Comparison of ENCODE assay signal across 1 cellular context in the genomic region with DNA sequence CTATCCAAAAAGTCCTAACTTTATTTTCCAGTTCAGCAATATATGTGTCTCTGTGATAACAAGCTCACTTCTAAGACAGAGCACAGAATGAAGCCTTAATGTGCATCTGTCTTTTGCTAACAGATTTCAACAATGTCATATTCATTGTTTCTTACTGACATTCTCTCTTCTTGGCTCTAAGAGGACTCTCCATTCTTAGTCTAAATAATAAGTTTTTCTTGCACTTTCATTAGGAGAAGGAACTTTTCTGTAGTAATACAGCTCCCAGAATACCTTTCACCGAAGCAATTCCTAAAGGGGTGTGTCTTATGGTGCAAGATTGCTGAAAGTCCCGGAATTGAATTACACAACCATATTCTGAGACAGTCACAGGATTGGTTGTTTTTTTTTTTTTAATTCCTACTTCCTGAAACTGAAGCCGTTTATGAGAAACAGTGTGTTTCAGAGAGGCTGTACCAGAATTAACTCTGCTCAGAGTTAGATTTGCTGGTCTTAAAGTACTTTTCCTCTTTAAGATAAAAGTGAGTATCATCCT.
TF ChIP-seq lines count a peak whose summit lies in the region.

Gene ALPK1, plus strand, starts transcription at position 421 of the 535 bp plus-strand sequence.

TF ChIP-seq in GM12878, 131 proteins besides CTCF, POLR2A, EP300 and RAD21 (continued from another document):
- TF ChIP-seq ATF2 (IDR thresholded peaks at IDR 0.05; ENCODE audit: low read length) (peak; percentile 41; the same call in 1 of the 2 replicates), IKZF2 (IDR thresholded peaks at IDR 0.05) (peak in 1 of 2 experiments; percentile 23; a peak in 1 of 4 replicates), MEF2A (IDR thresholded peaks at IDR 0.05; ENCODE audit: insufficient read depth, low read depth, low read length) (0 out of 2 replicates have a peak, but pooled peaks have one; percentile 18), HCFC1 (IDR thresholded peaks at IDR 0.05; ENCODE audit: low read length) (no peak), CREB1 (IDR thresholded peaks at IDR 0.05; ENCODE audit: low read depth) (0 out of 2 replicates have a peak, but pooled peaks have one; percentile 33), NFIC (IDR thresholded peaks at IDR 0.05; ENCODE audit: low read depth, low read length) (peak; percentile 56; the same call in 1 of the 2 replicates), ZNF687 (IDR thresholded peaks at IDR 0.05) (0 out of 2 replicates have a peak, but pooled peaks have one; percentile 28), ZSCAN29 (IDR thresholded peaks at IDR 0.05) (no peak), EED (IDR thresholded peaks at IDR 0.05; ENCODE audit: low read depth) (0 out of 2 replicates have a peak, but pooled peaks have one; percentile 25), KAT2A (conservative IDR thresholded peaks at IDR 0.05; ENCODE audit: control insufficient read depth, low read depth, low read length) (no peak), ZNF217 (IDR thresholded peaks at IDR 0.05) (no peak), STAT3 (IDR thresholded peaks at IDR 0.05; ENCODE audit: low read depth, low read length) (no peak), RUNX3 (IDR thresholded peaks at IDR 0.05; ENCODE audit: low read length) (no peak), ZNF622 (IDR thresholded peaks at IDR 0.05) (no peak), CREM (IDR thresholded peaks at IDR 0.05; ENCODE audit: low read depth) (no peak), NFYA (IDR thresholded peaks at IDR 0.05; ENCODE audit: borderline replicate concordance, low read depth, low read length) (no peak), TARDBP (IDR thresholded peaks at IDR 0.05; ENCODE audit: borderline replicate concordance) (no peak), SMAD5 (IDR thresholded peaks at IDR 0.05; ENCODE audit: low read depth) (no peak), IKZF1 (conservative IDR thresholded peaks at IDR 0.05) (peak; percentile 37; the same call in 1 of the 2 replicates), RBBP5 (conservative IDR thresholded peaks at IDR 0.05) (no peak), SMAD1 (IDR thresholded peaks at IDR 0.05; ENCODE audit: low read depth, partially characterized antibody) (peak; percentile 37), KDM1A (IDR thresholded peaks at IDR 0.05; ENCODE audit: borderline replicate concordance) (no peak), SREBF2 (IDR thresholded peaks at IDR 0.05; ENCODE audit: low read length) (no peak), MAX (IDR thresholded peaks at IDR 0.05; ENCODE audit: low read depth, low read length) (no peak)
- TF ChIP-seq, protein P1, sequence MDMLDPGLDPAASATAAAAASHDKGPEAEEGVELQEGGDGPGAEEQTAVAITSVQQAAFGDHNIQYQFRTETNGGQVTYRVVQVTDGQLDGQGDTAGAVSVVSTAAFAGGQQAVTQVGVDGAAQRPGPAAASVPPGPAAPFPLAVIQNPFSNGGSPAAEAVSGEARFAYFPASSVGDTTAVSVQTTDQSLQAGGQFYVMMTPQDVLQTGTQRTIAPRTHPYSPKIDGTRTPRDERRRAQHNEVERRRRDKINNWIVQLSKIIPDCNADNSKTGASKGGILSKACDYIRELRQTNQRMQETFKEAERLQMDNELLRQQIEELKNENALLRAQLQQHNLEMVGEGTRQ (IDR thresholded peaks at IDR 0.05; ENCODE audit: borderline replicate concordance, low read depth, low read length) = no peak
- TF ChIP-seq, protein P2, sequence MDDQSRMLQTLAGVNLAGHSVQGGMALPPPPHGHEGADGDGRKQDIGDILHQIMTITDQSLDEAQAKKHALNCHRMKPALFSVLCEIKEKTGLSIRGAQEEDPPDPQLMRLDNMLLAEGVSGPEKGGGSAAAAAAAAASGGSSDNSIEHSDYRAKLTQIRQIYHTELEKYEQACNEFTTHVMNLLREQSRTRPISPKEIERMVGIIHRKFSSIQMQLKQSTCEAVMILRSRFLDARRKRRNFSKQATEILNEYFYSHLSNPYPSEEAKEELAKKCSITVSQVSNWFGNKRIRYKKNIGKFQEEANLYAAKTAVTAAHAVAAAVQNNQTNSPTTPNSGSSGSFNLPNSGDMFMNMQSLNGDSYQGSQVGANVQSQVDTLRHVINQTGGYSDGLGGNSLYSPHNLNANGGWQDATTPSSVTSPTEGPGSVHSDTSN (IDR thresholded peaks at IDR 0.05; ENCODE audit: insufficient replicate concordance, low read depth, low read length) = no peak
